In the genomic region with DNA sequence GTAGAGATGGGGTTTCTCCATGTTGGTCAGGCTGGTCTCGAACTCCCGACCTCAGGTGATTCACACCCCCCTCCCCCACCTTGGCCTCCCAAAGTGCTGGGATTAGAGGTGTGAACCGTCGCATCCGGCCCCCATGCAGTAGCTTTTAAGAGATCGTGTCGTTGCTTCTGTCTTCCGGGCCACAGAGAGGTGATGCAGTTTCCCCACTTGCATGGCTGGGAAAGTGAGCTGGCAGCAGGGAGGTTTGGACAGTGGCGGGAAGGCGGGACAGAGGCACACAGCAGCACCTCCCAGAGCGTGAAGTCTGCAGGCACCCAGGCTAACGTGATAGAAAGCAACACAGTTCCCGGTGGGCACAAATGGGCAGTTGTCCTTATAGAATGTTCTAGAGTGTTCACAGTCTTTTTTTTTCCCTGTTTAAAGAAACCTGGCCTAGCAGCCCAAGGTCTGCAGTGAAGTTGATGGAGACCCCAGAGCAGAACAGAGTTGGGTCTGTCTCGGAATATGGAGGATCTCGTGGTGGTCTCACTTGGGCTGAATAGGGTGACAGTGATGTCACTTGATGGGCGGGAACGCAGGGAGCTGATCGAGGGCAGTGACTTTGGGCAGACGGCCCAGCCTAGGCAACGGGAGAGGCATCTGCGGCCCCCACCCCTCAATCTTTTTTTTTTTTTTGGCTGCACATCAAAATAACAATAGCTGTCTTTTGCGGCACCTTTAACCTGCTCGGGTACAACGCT, we compare ENCODE assay signal across 10 cellular contexts. TPM values are rescaled to one million over a fixed set of nuclear protein-coding genes. Genes with fewer than 3 reads are reported as not detected.
A peak's percentile ranks its signal among the peaks of the same experiment; 100 is the strongest.
DNase-seq lines count a peak whose midpoint lies in the region; ATAC-seq, FAIRE-seq and TF ChIP-seq lines count a peak whose summit lies in the region.
"Had no signal": no experiment of that assay in that cellular context is flagged by ENCODE, and none has a peak within 500 bp of the region (broad histone marks: within the 10 kb centered on the region; RNA-seq: fewer than 3 reads in every experiment).

No MANE protein-coding gene starts in this region.

- DNase-seq in Panc1 (ENCODE audit: low read depth, low spot score) (no peak), astrocyte (ENCODE audit: low read depth) (peak; percentile 49), MV-4-11 (lab: John Stamatoyannopoulos, UW) (no peak), hippocampal formation (lab: John Stamatoyannopoulos, UW) (no peak), substantia nigra (lab: John Stamatoyannopoulos, UW) (no peak)
- DNase-seq: NCI-H2107 had no signal

- H3K27me3 ChIP-seq in Panc1 (ENCODE audit: control insufficient read depth, insufficient read depth, low read length) (no peaks in the 10 kb centered on the region), astrocyte (ENCODE audit: insufficient read depth, low read length) (no peaks in the 10 kb centered on the region)

- H3K36me3 Mint-ChIP-seq in astrocyte (ENCODE audit: low read depth, unreplicated experiment) (peaks cover 5% of the 10 kb centered on the region), nephron (ENCODE audit: low read depth) (peaks cover 30% of the 10 kb centered on the region)

- H2AFZ ChIP-seq in astrocyte (ENCODE audit: low read depth, low read length) = no peak overlapping the region

- H3K4me3 Mint-ChIP-seq in astrocyte (ENCODE audit: unreplicated experiment) = no peak overlapping the region
- peak overlapping the region in 1 of 3 experiments; percentile 45 for H3K4me3 Mint-ChIP-seq in nephron

- H3K4me1 Mint-ChIP-seq in astrocyte (ENCODE audit: low read depth, unreplicated experiment) = peaks cover 37% of the 10 kb centered on the region
- peaks cover 39% of the 10 kb centered on the region for H3K4me1 Mint-ChIP-seq in nephron

- intact Hi-C loops in Panc1 (cut with micrococcal nuclease; ENCODE audit: unreplicated experiment) = loop anchor here (5.0 kb wide), 1 partner anchor 107 kb away; no protein-coding TSS in a partner anchor

- H3K27ac ChIP-seq in C4-2B (peak overlapping the region; percentile 66), Panc1 (ENCODE audit: low read length) (peak overlapping the region; percentile 65), astrocyte (ENCODE audit: low read depth, low read length) (peak overlapping the region; percentile 86), substantia nigra (ENCODE audit: low read depth, low read length, poor library complexity, severe bottlenecking) (no peak overlapping the region)

- H4K20me1 ChIP-seq in astrocyte (ENCODE audit: insufficient read depth, low read length) = peaks cover 16% of the 10 kb centered on the region

- no peaks in the 10 kb centered on the region for H3K9me3 ChIP-seq in Panc1 (ENCODE audit: control insufficient read depth, insufficient read depth, low read depth, low read length)
- no peaks in the 10 kb centered on the region for H3K9me3 ChIP-seq in astrocyte (ENCODE audit: insufficient read depth, low read depth, low read length)

- in situ Hi-C loops in Panc1 (cut with HindIII; ENCODE audit: low pct_unique_long_range_greater_than_20kb, low sequenced_read_pairs) = no loop called here

- POLR2A ChIA-PET in Panc1 (lab: Charles Lee) = interaction anchor here (0.6 kb wide), 2 partner anchors 24 to 38 kb away, joined by 3 to 5 read pairs; no protein-coding TSS in a partner anchor

- no peaks in the 10 kb centered on the region for H3K9me3 Mint-ChIP-seq in astrocyte (ENCODE audit: unreplicated experiment)
- H3K9me3 Mint-ChIP-seq in nephron = no peaks in the 10 kb centered on the region

- TF ChIP-seq CTCF in C4-2B (conservative IDR thresholded peaks at IDR 0.05) (no peak), Panc1 (IDR thresholded peaks at IDR 0.05) (no peak), astrocyte (IDR thresholded peaks at IDR 0.05; ENCODE audit: insufficient read depth, low read depth, low read length) (no peak), nephron (IDR thresholded peaks at IDR 0.05; ENCODE audit: unreplicated experiment in 3 of 3) (no peak)

- no peaks in the 10 kb centered on the region for H3K27me3 Mint-ChIP-seq in astrocyte (ENCODE audit: low read depth, unreplicated experiment)
- no peaks in the 10 kb centered on the region for H3K27me3 Mint-ChIP-seq in nephron (ENCODE audit: low read depth)

- peaks cover 76% of the 10 kb centered on the region for H3K79me2 ChIP-seq in astrocyte (ENCODE audit: insufficient read depth, low read length)

- H3K9ac ChIP-seq in astrocyte (ENCODE audit: low read length) = peak overlapping the region; percentile 75

- H3K36me3 ChIP-seq in Panc1 (ENCODE audit: control insufficient read depth, insufficient read depth, low read length) (peaks cover 3% of the 10 kb centered on the region), astrocyte (ENCODE audit: insufficient read depth, low read length) (peaks cover 4% of the 10 kb centered on the region)

- BruUV-seq in Panc1 (replicated peaks; lab: Mats Ljungman, UMichigan) = no TSS peak

- H3K4me3 ChIP-seq in Panc1 (ENCODE audit: low read depth in 2 of 2, low read length in 2 of 2) (no peak overlapping the region), astrocyte (ENCODE audit: insufficient read depth, low read depth, low read length) (peak overlapping the region; percentile 32)

- peak overlapping the region; percentile 80 for H3K4me2 ChIP-seq in astrocyte (ENCODE audit: low read length)

- H3K4me1 ChIP-seq in Panc1 (ENCODE audit: control insufficient read depth, insufficient read depth, low read length) (peaks cover 33% of the 10 kb centered on the region), astrocyte (ENCODE audit: insufficient read depth, low read length) (peaks cover 58% of the 10 kb centered on the region)

- FAIRE-seq in astrocyte (lab: Jason Lieb, UNC) = no peak

- ATAC-seq in Panc1 = no peak
- no peak for ATAC-seq in esophagus mucosa

- CTCF ChIA-PET in Panc1 (lab: Charles Lee) = interaction anchor here (0.6 to 1.2 kb wide), 2 partner anchors 13 to 42 kb away, joined by 5 to 8 read pairs; no protein-coding TSS in a partner anchor

- H3K27ac Mint-ChIP-seq in astrocyte (ENCODE audit: unreplicated experiment) (peak overlapping the region; percentile 81), nephron (peak overlapping the region in 2 of 3 experiments; percentile 57 to 77)

RNA-seq across cellular contexts. Expression of a gene that starts 4.9 kb away (rescaled TPM):
- total RNA-seq in Panc1 (2021; ENCODE audit: unreplicated experiment) (53.6 TPM), astrocyte (11.8 and 16.2 TPM in 2 replicates), esophagus mucosa (13.5 TPM)
- 30.0 TPM for polyA plus RNA-seq in Panc1 (2012; ENCODE audit: insufficient read length)

RNA-seq across cellular contexts. Expression of a gene that starts 11.5 kb away (rescaled TPM):
- not detected for total RNA-seq in Panc1 (2021; ENCODE audit: unreplicated experiment)
- polyA plus RNA-seq in Panc1 (2012; ENCODE audit: insufficient read length) = not detected
- not detected in 2 replicates for total RNA-seq in astrocyte
- total RNA-seq in esophagus mucosa = not detected
- total RNA-seq: Daoy had no signal

RNA-seq across cellular contexts. Expression of a gene that starts 46.7 kb away (rescaled TPM):
- total RNA-seq in Panc1 (2021; ENCODE audit: unreplicated experiment) = 157 TPM
- polyA plus RNA-seq in Panc1 (2012; ENCODE audit: insufficient read length) = 198 TPM
- 148 and 157 TPM in 2 replicates for total RNA-seq in astrocyte
- 152 TPM for total RNA-seq in esophagus mucosa

RNA-seq across cellular contexts. Expression of a gene that starts 54.7 kb away (rescaled TPM):
- total RNA-seq in Panc1 (2021; ENCODE audit: unreplicated experiment) (18.4 TPM), astrocyte (55.2 and 61.4 TPM in 2 replicates), esophagus mucosa (22.4 TPM)
- 27.4 TPM for polyA plus RNA-seq in Panc1 (2012; ENCODE audit: insufficient read length)
